ENCODE assay signal across 18 cellular contexts in the genomic region with DNA sequence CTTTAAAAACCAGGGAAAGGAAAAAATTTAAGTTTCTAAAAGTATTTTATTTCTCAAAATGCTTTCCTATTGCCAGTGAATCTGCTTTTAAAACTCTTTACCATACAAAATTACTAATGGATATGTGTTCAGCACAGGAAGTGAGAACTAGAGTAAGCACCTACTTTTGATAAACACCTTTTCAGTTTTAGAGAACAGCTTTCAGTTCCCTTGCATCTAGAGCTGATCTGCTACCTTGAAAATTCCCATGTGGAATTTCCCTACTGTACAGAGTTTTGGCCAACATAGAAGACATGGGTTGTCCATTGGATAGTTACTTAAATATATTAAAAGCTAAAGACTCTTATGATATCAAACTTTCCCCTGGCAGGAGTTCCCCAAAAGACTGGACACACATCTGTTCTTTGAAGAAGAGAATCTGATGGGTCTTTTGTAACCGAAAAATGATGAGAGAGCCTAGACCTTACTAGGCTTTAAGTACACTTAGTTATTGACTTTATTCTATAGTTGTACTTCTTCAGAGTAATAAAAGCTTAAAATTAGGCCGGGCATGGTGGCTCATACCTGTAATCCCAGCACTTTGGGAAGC.
"Had no signal": no experiment of that assay in that cellular context is flagged by ENCODE, and none has a peak within 500 bp of the region (broad histone marks: within the 10 kb centered on the region; RNA-seq: fewer than 3 reads in every experiment).

No MANE protein-coding gene starts in this region.

- H3K27me3 Mint-ChIP-seq: activated naive CD4-positive, alpha-beta T cell treated with anti-CD3 and anti-CD28 coated beads, Interleukin-2, amount 50 U/mL, for 24 hours; dendritic cell treated with granulocyte-macrophage colony-stimulating factor and Interleukin-4, amounts not matched to agents 40 ng/mL and 50 ng/mL, for 4 days; effector memory CD8-positive, alpha-beta T cell; natural killer cell treated with Interleukin-12 subunit alpha and Interleukin-12 subunit beta and Interleukin-15 and Interleukin-18, amount 100 ng/mL, for 72 hours; type B pancreatic cell had no signal

- H3K27ac Mint-ChIP-seq: activated naive CD4-positive, alpha-beta T cell treated with anti-CD3 and anti-CD28 coated beads, Interleukin-2, amount 50 U/mL, for 24 hours; dendritic cell treated with granulocyte-macrophage colony-stimulating factor and Interleukin-4, amounts not matched to agents 40 ng/mL and 50 ng/mL, for 4 days; effector memory CD8-positive, alpha-beta T cell; natural killer cell treated with Interleukin-12 subunit alpha and Interleukin-12 subunit beta and Interleukin-15 and Interleukin-18, amount 100 ng/mL, for 72 hours; type B pancreatic cell had no signal

- H3K4me1 Mint-ChIP-seq: activated naive CD4-positive, alpha-beta T cell treated with anti-CD3 and anti-CD28 coated beads, Interleukin-2, amount 50 U/mL, for 24 hours had no signal

- DNase-seq: activated CD4-positive, alpha-beta T cell treated with anti-CD3 and anti-CD28 coated beads, Interleukin-2, amount 50 U/mL, for 4 hours; activated CD4-positive, CD25-positive, alpha-beta regulatory T cell treated with anti-CD3 and anti-CD28 coated beads, Interleukin-2, amount 50 U/mL, for 72 hours; activated T-cell treated with anti-CD3 and anti-CD28 coated beads, Interleukin-2, amount 50 U/mL, for 1 hour; body of pancreas; central memory CD4-positive, alpha-beta T cell; effector memory CD8-positive, alpha-beta T cell; gastrocnemius medialis; heart right ventricle; nucleus accumbens; sigmoid colon; stimulated activated CD4-positive, alpha-beta T cell treated with anti-CD3 and anti-CD28 coated beads, Interleukin-12 subunit alpha, Interleukin-12 subunit beta, amount 100 ng/mL, for 4 hours; stimulated activated naive CD8-positive, alpha-beta T cell treated with anti-CD3 and anti-CD28 coated beads, Interleukin-15, Interleukin-2, amounts not matched to agents 100 U/mL and 50 U/mL, for 24 hours had no signal

- H3K36me3 Mint-ChIP-seq: activated naive CD4-positive, alpha-beta T cell treated with anti-CD3 and anti-CD28 coated beads, Interleukin-2, amount 50 U/mL, for 24 hours; natural killer cell treated with Interleukin-12 subunit alpha and Interleukin-12 subunit beta and Interleukin-15 and Interleukin-18, amount 100 ng/mL, for 72 hours; type B pancreatic cell had no signal

- H3K4me3 Mint-ChIP-seq: activated naive CD4-positive, alpha-beta T cell treated with anti-CD3 and anti-CD28 coated beads, Interleukin-2, amount 50 U/mL, for 24 hours; dendritic cell treated with granulocyte-macrophage colony-stimulating factor and Interleukin-4, amounts not matched to agents 40 ng/mL and 50 ng/mL, for 4 days; effector memory CD8-positive, alpha-beta T cell; natural killer cell treated with Interleukin-12 subunit alpha and Interleukin-12 subunit beta and Interleukin-15 and Interleukin-18, amount 100 ng/mL, for 72 hours; type B pancreatic cell had no signal

- FAIRE-seq: islet of Langerhans had no signal

- ATAC-seq: body of pancreas; effector memory CD8-positive, alpha-beta T cell; gastrocnemius medialis; heart right ventricle; left lobe of liver; natural killer cell treated with Interleukin-12 subunit alpha and Interleukin-12 subunit beta and Interleukin-15 and Interleukin-18, amount 100 ng/mL, for 72 hours; stimulated activated naive CD8-positive, alpha-beta T cell treated with anti-CD3 and anti-CD28 coated beads, Interleukin-15, Interleukin-2, amounts not matched to agents 100 U/mL and 50 U/mL, for 24 hours had no signal

- H3K9me3 Mint-ChIP-seq: type B pancreatic cell had no signal
